19 cellular contexts compared by ENCODE assay signal in genomic region chr6:31881136-31881859, GRCh38. TPM values are rescaled to one million over a fixed set of nuclear protein-coding genes. Genes with fewer than 3 reads are reported as not detected.
"Had no signal": no experiment of that assay in that cellular context is flagged by ENCODE, and none has a peak within 500 bp of the region (broad histone marks: within the 10 kb centered on the region; RNA-seq: fewer than 3 reads in every experiment).

No MANE protein-coding gene starts in this region.

- H3K4me3 Mint-ChIP-seq: activated naive CD4-positive, alpha-beta T cell treated with anti-CD3 and anti-CD28 coated beads, Interleukin-2, amount 10 ng/mL, durations not matched to agents 7 days and 5 days; naive thymus-derived CD8-positive, alpha-beta T cell; stimulated activated memory B cell treated with anti-CD40 and anti-IgM and Interleukin-4, amounts not matched to agents 10 μg/mL and 1 μg/mL and 100 μg/mL, for 72 hours; T-helper 2 cell treated with Interferon-gamma antibody and Interleukin-4, amounts not matched to agents 5 μg/mL and 100 μg/mL, for 36 hours had no signal

- H2AFZ ChIP-seq: hepatocyte had no signal

- H3K4me1 ChIP-seq: esophagus muscularis mucosa, left lung, psoas muscle had no signal

- H3K9me3 ChIP-seq: body of pancreas, esophagus muscularis mucosa, left lung, psoas muscle had no signal

- H3K9me3 Mint-ChIP-seq: activated naive CD4-positive, alpha-beta T cell treated with anti-CD3 and anti-CD28 coated beads, Interleukin-2, amount 10 ng/mL, durations not matched to agents 7 days and 5 days; activated T-helper 2 cell treated with anti-CD3 and anti-CD28 coated beads, Interferon-gamma antibody, Interleukin-2, Interleukin-4, amounts not matched to agents 10 μg/mL and 5 μg/mL and 100 μg/mL, durations not matched to agents 14 hours and 24 hours and 36 hours; naive thymus-derived CD8-positive, alpha-beta T cell; stimulated activated memory B cell treated with anti-CD40 and anti-IgM and Interleukin-4, amounts not matched to agents 10 μg/mL and 1 μg/mL and 100 μg/mL, for 72 hours; T-helper 2 cell treated with Interferon-gamma antibody and Interleukin-4, amounts not matched to agents 5 μg/mL and 100 μg/mL, for 36 hours had no signal

- H3K4me1 Mint-ChIP-seq: activated naive CD4-positive, alpha-beta T cell treated with anti-CD3 and anti-CD28 coated beads, Interleukin-2, amount 10 ng/mL, durations not matched to agents 7 days and 5 days; stimulated activated memory B cell treated with anti-CD40 and anti-IgM and Interleukin-4, amounts not matched to agents 10 μg/mL and 1 μg/mL and 100 μg/mL, for 72 hours had no signal

- ATAC-seq: body of pancreas; left lung; naive thymus-derived CD8-positive, alpha-beta T cell; psoas muscle; sciatic nerve; stimulated activated memory B cell treated with anti-CD40 and anti-IgM and Interleukin-4, amounts not matched to agents 10 μg/mL and 1 μg/mL and 100 μg/mL, for 72 hours had no signal

- H3K4me3 ChIP-seq: body of pancreas, esophagus muscularis mucosa, hepatocyte, left lung, psoas muscle had no signal

- DNase-seq: activated naive CD4-positive, alpha-beta T cell treated with anti-CD3 and anti-CD28 coated beads, Interleukin-2, amount 10 ng/mL, durations not matched to agents 7 days and 5 days; body of pancreas; caudate nucleus; islet precursor cell; left lung; mammary epithelial cell; nucleus accumbens; psoas muscle; stimulated activated CD4-positive, alpha-beta T cell treated with anti-CD3 and anti-CD28 coated beads, Interleukin-1b, Interleukin-23, amount 100 ng/mL, for 48 hours had no signal

- H3K27ac ChIP-seq: body of pancreas, esophagus muscularis mucosa, hepatocyte, left lung, psoas muscle had no signal

- H3K27ac Mint-ChIP-seq: activated naive CD4-positive, alpha-beta T cell treated with anti-CD3 and anti-CD28 coated beads, Interleukin-2, amount 10 ng/mL, durations not matched to agents 7 days and 5 days; activated T-helper 2 cell treated with anti-CD3 and anti-CD28 coated beads, Interferon-gamma antibody, Interleukin-2, Interleukin-4, amounts not matched to agents 10 μg/mL and 5 μg/mL and 100 μg/mL, durations not matched to agents 14 hours and 24 hours and 36 hours; stimulated activated memory B cell treated with anti-CD40 and anti-IgM and Interleukin-4, amounts not matched to agents 10 μg/mL and 1 μg/mL and 100 μg/mL, for 72 hours; T-helper 2 cell treated with Interferon-gamma antibody and Interleukin-4, amounts not matched to agents 5 μg/mL and 100 μg/mL, for 36 hours had no signal

- H3K27me3 ChIP-seq: body of pancreas, esophagus muscularis mucosa, hepatocyte, left lung had no signal

- H3K27me3 Mint-ChIP-seq: naive thymus-derived CD8-positive, alpha-beta T cell; stimulated activated memory B cell treated with anti-CD40 and anti-IgM and Interleukin-4, amounts not matched to agents 10 μg/mL and 1 μg/mL and 100 μg/mL, for 72 hours had no signal

- FAIRE-seq: colon, endometrium had no signal

- H3K4me2 ChIP-seq: hepatocyte had no signal

RNA-seq across cellular contexts. Expression of gene SLC44A4, which starts 2.5 kb away (rescaled TPM):
- total RNA-seq: activated CD8-positive, alpha-beta memory T cell treated with anti-CD3 and anti-CD28 coated beads for 36 hours; mammary epithelial cell; naive thymus-derived CD8-positive, alpha-beta T cell had no signal
- polyA plus RNA-seq: mammary epithelial cell; naive thymus-derived CD8-positive, alpha-beta T cell had no signal

RNA-seq across cellular contexts. Expression of gene ZBTB12, which starts 20.6 kb away (rescaled TPM):
- polyA plus RNA-seq: hepatocyte; naive thymus-derived CD8-positive, alpha-beta T cell had no signal

RNA-seq across cellular contexts. Expression of gene C2, which starts 46.2 kb away (rescaled TPM):
- polyA plus RNA-seq: mammary epithelial cell; naive thymus-derived CD8-positive, alpha-beta T cell had no signal
